ENCODE assay signal across 8 cellular contexts in the genomic region with DNA sequence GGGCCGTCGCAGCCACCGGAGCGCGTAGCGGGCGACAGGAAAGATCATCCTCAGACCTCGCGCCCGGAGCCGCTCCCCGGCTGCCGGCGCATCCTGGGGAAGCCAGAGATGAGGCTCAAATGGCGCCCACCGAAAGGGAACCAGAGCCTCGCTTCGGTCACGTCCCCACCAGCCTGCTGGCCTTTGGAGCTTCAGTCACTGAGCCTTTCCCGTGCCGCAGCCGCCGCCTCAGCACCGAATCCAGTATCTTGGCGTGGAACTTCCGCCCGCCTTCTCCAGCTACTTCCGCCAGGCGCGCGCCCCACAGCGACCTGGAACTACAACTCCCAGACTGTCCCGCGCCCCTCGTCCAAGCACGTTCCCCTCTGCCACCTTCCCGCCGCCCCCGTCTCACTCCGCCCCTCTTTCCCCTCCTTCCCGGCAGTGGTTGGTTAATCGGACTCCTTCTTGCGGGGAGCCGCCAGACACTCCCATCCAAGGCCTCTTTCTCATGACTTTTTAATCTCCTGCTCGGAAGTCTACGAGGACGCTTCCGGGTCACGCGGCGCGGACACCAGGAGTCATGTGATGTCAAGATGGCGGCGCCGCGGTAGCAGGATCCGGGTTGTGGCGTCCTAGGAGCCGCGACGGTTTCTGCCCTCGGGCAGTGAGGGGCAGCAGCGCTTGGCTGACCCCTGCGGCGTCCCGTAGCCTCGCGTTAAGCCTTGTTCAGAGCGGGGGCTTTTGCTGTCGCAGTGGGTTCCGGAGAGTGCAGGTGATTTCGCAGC. TPM values are rescaled to one million over a fixed set of nuclear protein-coding genes. Genes with fewer than 3 reads are reported as not detected.
A peak's percentile ranks its signal among the peaks of the same experiment; 100 is the strongest.
DNase-seq lines count a peak whose midpoint lies in the region; ATAC-seq, FAIRE-seq and TF ChIP-seq lines count a peak whose summit lies in the region.

A gene with protein sequence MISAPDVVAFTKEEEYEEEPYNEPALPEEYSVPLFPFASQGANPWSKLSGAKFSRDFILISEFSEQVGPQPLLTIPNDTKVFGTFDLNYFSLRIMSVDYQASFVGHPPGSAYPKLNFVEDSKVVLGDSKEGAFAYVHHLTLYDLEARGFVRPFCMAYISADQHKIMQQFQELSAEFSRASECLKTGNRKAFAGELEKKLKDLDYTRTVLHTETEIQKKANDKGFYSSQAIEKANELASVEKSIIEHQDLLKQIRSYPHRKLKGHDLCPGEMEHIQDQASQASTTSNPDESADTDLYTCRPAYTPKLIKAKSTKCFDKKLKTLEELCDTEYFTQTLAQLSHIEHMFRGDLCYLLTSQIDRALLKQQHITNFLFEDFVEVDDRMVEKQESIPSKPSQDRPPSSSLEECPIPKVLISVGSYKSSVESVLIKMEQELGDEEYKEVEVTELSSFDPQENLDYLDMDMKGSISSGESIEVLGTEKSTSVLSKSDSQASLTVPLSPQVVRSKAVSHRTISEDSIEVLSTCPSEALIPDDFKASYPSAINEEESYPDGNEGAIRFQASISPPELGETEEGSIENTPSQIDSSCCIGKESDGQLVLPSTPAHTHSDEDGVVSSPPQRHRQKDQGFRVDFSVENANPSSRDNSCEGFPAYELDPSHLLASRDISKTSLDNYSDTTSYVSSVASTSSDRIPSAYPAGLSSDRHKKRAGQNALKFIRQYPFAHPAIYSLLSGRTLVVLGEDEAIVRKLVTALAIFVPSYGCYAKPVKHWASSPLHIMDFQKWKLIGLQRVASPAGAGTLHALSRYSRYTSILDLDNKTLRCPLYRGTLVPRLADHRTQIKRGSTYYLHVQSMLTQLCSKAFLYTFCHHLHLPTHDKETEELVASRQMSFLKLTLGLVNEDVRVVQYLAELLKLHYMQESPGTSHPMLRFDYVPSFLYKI (plus strand): TSS at position 563 of the 767 bp plus-strand sequence. CDS start 497 bp downstream, outside the sequence.
A gene with protein sequence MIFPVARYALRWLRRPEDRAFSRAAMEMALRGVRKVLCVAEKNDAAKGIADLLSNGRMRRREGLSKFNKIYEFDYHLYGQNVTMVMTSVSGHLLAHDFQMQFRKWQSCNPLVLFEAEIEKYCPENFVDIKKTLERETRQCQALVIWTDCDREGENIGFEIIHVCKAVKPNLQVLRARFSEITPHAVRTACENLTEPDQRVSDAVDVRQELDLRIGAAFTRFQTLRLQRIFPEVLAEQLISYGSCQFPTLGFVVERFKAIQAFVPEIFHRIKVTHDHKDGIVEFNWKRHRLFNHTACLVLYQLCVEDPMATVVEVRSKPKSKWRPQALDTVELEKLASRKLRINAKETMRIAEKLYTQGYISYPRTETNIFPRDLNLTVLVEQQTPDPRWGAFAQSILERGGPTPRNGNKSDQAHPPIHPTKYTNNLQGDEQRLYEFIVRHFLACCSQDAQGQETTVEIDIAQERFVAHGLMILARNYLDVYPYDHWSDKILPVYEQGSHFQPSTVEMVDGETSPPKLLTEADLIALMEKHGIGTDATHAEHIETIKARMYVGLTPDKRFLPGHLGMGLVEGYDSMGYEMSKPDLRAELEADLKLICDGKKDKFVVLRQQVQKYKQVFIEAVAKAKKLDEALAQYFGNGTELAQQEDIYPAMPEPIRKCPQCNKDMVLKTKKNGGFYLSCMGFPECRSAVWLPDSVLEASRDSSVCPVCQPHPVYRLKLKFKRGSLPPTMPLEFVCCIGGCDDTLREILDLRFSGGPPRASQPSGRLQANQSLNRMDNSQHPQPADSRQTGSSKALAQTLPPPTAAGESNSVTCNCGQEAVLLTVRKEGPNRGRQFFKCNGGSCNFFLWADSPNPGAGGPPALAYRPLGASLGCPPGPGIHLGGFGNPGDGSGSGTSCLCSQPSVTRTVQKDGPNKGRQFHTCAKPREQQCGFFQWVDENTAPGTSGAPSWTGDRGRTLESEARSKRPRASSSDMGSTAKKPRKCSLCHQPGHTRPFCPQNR (minus strand): TSS at position 264 of the 767 bp plus-strand sequence. CDS start 216 bp downstream, at position 48.

- H3K27ac Mint-ChIP-seq in activated naive CD8-positive, alpha-beta T cell treated with anti-CD3 and anti-CD28 coated beads, Interleukin-2, amount 50 U/mL, for 24 hours, result peak within 1 kb of the TSS; percentile 100

- H3K4me1 ChIP-seq in pancreas (peaks cover 34 to 51% (median 40%) of the 10 kb centered on the region in 3 donors), tibial artery (peaks cover 0 to 65% (median 60%) of the 10 kb centered on the region in 4 donors)

- H3K4me3 Mint-ChIP-seq in activated naive CD8-positive, alpha-beta T cell treated with anti-CD3 and anti-CD28 coated beads, Interleukin-2, amount 50 U/mL, for 24 hours, result peak within 1 kb of the TSS; percentile 98

- TF ChIP-seq CTCF in GM12865 (IDR thresholded peaks at IDR 0.05; ENCODE audit: insufficient read depth, low read depth, low read length, missing control alignments) (no peak), pancreas (IDR thresholded peaks at IDR 0.05) (no peak), tibial artery (IDR thresholded peaks at IDR 0.05) (peak in 1 of 2 experiments; percentile 7)

- ATAC-seq in HG02763 (IDR thresholded peaks at IDR 0.05; ENCODE audit: unreplicated experiment), result peak; percentile 82
- peak; percentile 96 for ATAC-seq in activated naive CD8-positive, alpha-beta T cell treated with anti-CD3 and anti-CD28 coated beads, Interleukin-2, amount 50 U/mL, for 24 hours
- peak; percentile 98 for ATAC-seq in Right ventricle myocardium superior (ENCODE audit: poor library complexity)
- ATAC-seq in pancreas, result peak; percentile 95 to 98 (median 96)

- H3K27me3 ChIP-seq in pancreas (no peaks in the 10 kb centered on the region), tibial artery (no peaks in the 10 kb centered on the region)

- FAIRE-seq in pancreas (lab: Jason Lieb, UNC), result peak; percentile 81

- WGBS in pancreas, 2 donors, result 0% methylated on average over 64 to 72 of the region's 72 CpGs

- H3K9me3 ChIP-seq in pancreas (no peaks in the 10 kb centered on the region), tibial artery (no peaks in the 10 kb centered on the region)

- H3K27me3 Mint-ChIP-seq in activated naive CD8-positive, alpha-beta T cell treated with anti-CD3 and anti-CD28 coated beads, Interleukin-2, amount 50 U/mL, for 24 hours, result no peaks in the 10 kb centered on the region

- H3K4me1 Mint-ChIP-seq in activated naive CD8-positive, alpha-beta T cell treated with anti-CD3 and anti-CD28 coated beads, Interleukin-2, amount 50 U/mL, for 24 hours, result peaks cover 74% of the 10 kb centered on the region

- no peaks in the 10 kb centered on the region for H3K9me3 Mint-ChIP-seq in activated naive CD8-positive, alpha-beta T cell treated with anti-CD3 and anti-CD28 coated beads, Interleukin-2, amount 50 U/mL, for 24 hours

- H3K36me3 ChIP-seq in pancreas (no peaks in the 10 kb centered on the region), tibial artery (peaks cover 3 to 32% (median 8%) of the 10 kb centered on the region in 3 donors)

- DNase-seq in GM12865 (ENCODE audit: low read depth) (peak; percentile 98), NCI-H1417 treated with DMSO at 0.1 percent for 48 hours (lab: John Stamatoyannopoulos, UW) (peak; percentile 63), SW480 (ENCODE audit: low spot score) (peak; percentile 94), Right ventricle myocardium superior (peak; percentile 98), pancreas (peak; percentile 94 to 98 (median 97)), tibial artery (peak; percentile 99 to 100)
- peak; percentile 97 for DNase-seq in activated naive CD8-positive, alpha-beta T cell treated with anti-CD3 and anti-CD28 coated beads, Interleukin-2, amount 50 U/mL, for 24 hours

- H3K27ac ChIP-seq in pancreas, result peak within 1 kb of the TSS; percentile 66 to 86 (median 84)
- peak within 1 kb of the TSS; percentile 88 to 91 for H3K27ac ChIP-seq in tibial artery

- intact Hi-C loops in Right ventricle myocardium superior (cut with DNase I), result no loop called here
- intact Hi-C loops in pancreas (cut with DNase I), result no loop called here
- intact Hi-C loops in tibial artery (cut with DNase I; ENCODE audit: low total_unique reads), result loop anchor here (5.0 kb wide), 1 partner anchor 53 kb away; a partner anchor contains a TSS

- peaks cover 52% of the 10 kb centered on the region for H3K36me3 Mint-ChIP-seq in activated naive CD8-positive, alpha-beta T cell treated with anti-CD3 and anti-CD28 coated beads, Interleukin-2, amount 50 U/mL, for 24 hours (ENCODE audit: low read depth)

- peak within 1 kb of the TSS; percentile 98 for H3K4me3 ChIP-seq in GM12865 (ENCODE audit: low read depth, low read length)
- H3K4me3 ChIP-seq in pancreas, result peak within 1 kb of the TSS; percentile 80 to 88 (median 82)
- H3K4me3 ChIP-seq in tibial artery, result peak within 1 kb of the TSS; percentile 76 to 85

RNA-seq across cellular contexts. Expression of the first gene that starts in this region (rescaled TPM):
- total RNA-seq in Right ventricle myocardium superior (11.5 TPM), pancreas (10 to 100 TPM in 1 of 6 donors, 1 to 10 TPM in 5; 4.3 to 11.5 (median 6.3) TPM)
- 1 to 10 TPM; 2.7 to 3.8 TPM for polyA plus RNA-seq in pancreas

RNA-seq across cellular contexts. Expression of the second gene that starts in this region (rescaled TPM):
- total RNA-seq in Right ventricle myocardium superior (8.1 TPM), pancreas (10 to 100 TPM in 4 of 6 donors, 1 to 10 TPM in 2; 9.4 to 16.5 (median 11.0) TPM)
- polyA plus RNA-seq in pancreas, result 10 to 100 TPM; 16.6 to 18.7 TPM

Comparison
In these comparisons a context has a peak if more than half of its experiments do, and no peak if none do; other contexts are left out.
1. Peak in every context shown above with its lines: DNase-seq, ATAC-seq, H3K4me3 ChIP-seq and H3K27ac ChIP-seq.